1 cellular context compared by ENCODE assay signal in genomic region chr13:94175076-94175475, GRCh38.
TF ChIP-seq lines count a peak whose summit lies in the region.

No MANE protein-coding gene starts in this region.

TF ChIP-seq in HepG2, 621 proteins besides CTCF, POLR2A, EP300 and RAD21 (continued from another document):
- TF ChIP-seq AKNA (CRISPR knock-in tag; IDR thresholded peaks at IDR 0.05; ENCODE audit: borderline replicate concordance) (no peak), HNRNPL (IDR thresholded peaks at IDR 0.05; ENCODE audit: low read depth, low read length) (no peak), ZNF12 (CRISPR knock-in tag; IDR thresholded peaks at IDR 0.05) (no peak), ZNF646 (CRISPR knock-in tag; IDR thresholded peaks at IDR 0.05) (no peak), HNF4A (CRISPR knock-in tag; IDR thresholded peaks at IDR 0.05) (peak; percentile 22; the same call in 1 of the 2 replicates), SPEN (CRISPR knock-in tag; IDR thresholded peaks at IDR 0.05; ENCODE audit: low read depth) (no peak), ZNF276 (CRISPR knock-in tag; IDR thresholded peaks at IDR 0.05; ENCODE audit: low read depth) (no peak), ZNF775 (CRISPR knock-in tag; IDR thresholded peaks at IDR 0.05; ENCODE audit: borderline replicate concordance) (no peak), PBX2 (CRISPR knock-in tag; IDR thresholded peaks at IDR 0.05) (no peak), SMAD1 (CRISPR knock-in tag; IDR thresholded peaks at IDR 0.05; ENCODE audit: borderline replicate concordance, low read depth) (no peak), DBP (CRISPR knock-in tag; IDR thresholded peaks at IDR 0.05; ENCODE audit: not compliant biosample characterization) (no peak), ZNF792 (CRISPR knock-in tag; IDR thresholded peaks at IDR 0.05) (no peak), CAMTA2 (CRISPR knock-in tag; IDR thresholded peaks at IDR 0.05; ENCODE audit: borderline replicate concordance) (no peak), ZNF382 (CRISPR knock-in tag; IDR thresholded peaks at IDR 0.05; ENCODE audit: borderline replicate concordance) (no peak)
